ENCODE assay signal across 21 cellular contexts in genomic region chr3:48420561-48420960, GRCh38. TPM values are rescaled to one million over a fixed set of nuclear protein-coding genes. Genes with fewer than 3 reads are reported as not detected.
"Had no signal": no experiment of that assay in that cellular context is flagged by ENCODE, and none has a peak within 500 bp of the region (broad histone marks: within the 10 kb centered on the region; RNA-seq: fewer than 3 reads in every experiment).

No MANE protein-coding gene starts in this region.

- H3K4me3 ChIP-seq: coronary artery, heart left ventricle, left lung, tibial nerve had no signal

- H3K27me3 Mint-ChIP-seq: naive B cell had no signal

- H3K9me3 ChIP-seq: heart left ventricle, left lung, tibial nerve had no signal

- H3K27me3 ChIP-seq: heart left ventricle, left lung, tibial nerve had no signal

- H3K27ac ChIP-seq: heart left ventricle, left lung had no signal

- H3K9me3 Mint-ChIP-seq: naive B cell, nephron had no signal

- DNase-seq: central memory CD4-positive, alpha-beta T cell; effector CD4-positive, alpha-beta T cell; hypothalamus; kidney glomerular epithelial cell; mesendoderm; naive B cell; small intestine; stimulated activated CD4-positive, alpha-beta T cell treated with anti-CD3 and anti-CD28 coated beads, Interleukin-12 subunit alpha, Interleukin-12 subunit beta, amount 100 ng/mL, for 4 hours; stimulated activated naive CD4-positive, alpha-beta T cell had no signal

- H3K4me1 Mint-ChIP-seq: naive B cell had no signal

- H3K27ac Mint-ChIP-seq: naive B cell, nephron had no signal

- H3K36me3 Mint-ChIP-seq: naive B cell had no signal

- ATAC-seq: esophagus mucosa, heart left ventricle, left lung had no signal

- H3K4me3 Mint-ChIP-seq: naive B cell, nephron had no signal

RNA-seq across cellular contexts. Expression of gene FBXW12, which starts 48.5 kb away (rescaled TPM):
- total RNA-seq: chondrocyte, dermis microvascular lymphatic vessel endothelial cell, esophagus mucosa, fibroblast of lung, glomerular endothelial cell, heart left ventricle, left lung, lung microvascular endothelial cell, omental fat pad, tibial nerve had no signal
- polyA plus RNA-seq: heart left ventricle, small intestine had no signal
